Comparison of ENCODE assay signal across 18 cellular contexts in the genomic region with DNA sequence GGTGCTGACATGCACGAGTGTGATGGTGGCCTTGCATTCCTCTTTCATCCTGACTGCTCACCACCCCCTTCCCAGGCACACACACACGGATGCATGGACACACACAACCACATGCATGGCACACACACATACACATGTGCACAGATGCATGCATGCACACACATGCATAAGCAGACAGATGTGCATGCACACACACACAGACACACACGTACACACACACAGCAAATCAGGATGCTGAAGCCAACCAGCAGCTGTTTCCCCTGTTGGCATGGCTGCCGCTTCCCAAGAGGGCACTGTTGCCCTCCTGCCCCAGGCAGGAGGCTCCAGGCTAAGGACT. TPM values are rescaled to one million over a fixed set of nuclear protein-coding genes. Genes with fewer than 3 reads are reported as not detected.
DNase-seq lines count a peak whose midpoint lies in the region; ATAC-seq, FAIRE-seq and TF ChIP-seq lines count a peak whose summit lies in the region.
"Had no signal": no experiment of that assay in that cellular context is flagged by ENCODE, and none has a peak within 500 bp of the region (broad histone marks: within the 10 kb centered on the region; RNA-seq: fewer than 3 reads in every experiment).

No MANE protein-coding gene starts in this region.

- no peaks in the 10 kb centered on the region for H3K9me3 Mint-ChIP-seq in osteocyte (ENCODE audit: unreplicated experiment)
- H3K9me3 Mint-ChIP-seq: CD8-positive, alpha-beta T cell had no signal

- TF ChIP-seq POLR2A in HepG2 (IDR thresholded peaks at IDR 0.05; ENCODE audit: insufficient read depth in 1 of 2, low read depth in 2 of 2, low read length in 2 of 2): no peak
- no peak for TF ChIP-seq POLR2A in right lobe of liver (IDR thresholded peaks at IDR 0.05)
- no peak for TF ChIP-seq POLR2A in H1 (IDR thresholded peaks at IDR 0.05; ENCODE audit: control extremely low read depth in 1 of 2, low read depth in 2 of 2, low read length in 2 of 2)
- TF ChIP-seq POLR2A in sigmoid colon (IDR thresholded peaks at IDR 0.05): no peak

- POLR2A ChIA-PET in HepG2 (lab: Yijun Ruan, JAX): no interaction called here
- POLR2A ChIA-PET in H1 (lab: Charles Lee; ENCODE audit: partially characterized antibody): interaction anchor here (0.8 to 1.0 kb wide), 2 partner anchors 8 to 9 kb away, joined by 3 read pairs; no protein-coding TSS in a partner anchor

- peak overlapping the region; percentile 38 for H2BK120ac ChIP-seq in H1 (replicated peaks; ENCODE audit: low read depth, low read length)

- peaks cover 76% of the 10 kb centered on the region for H3K4me1 Mint-ChIP-seq in osteocyte (ENCODE audit: unreplicated experiment)

- H3K56ac ChIP-seq in H1 (replicated peaks; ENCODE audit: insufficient read length, low read depth, low read length): no peak overlapping the region

- H3K4me1 ChIP-seq in HepG2 (ENCODE audit: insufficient read depth, low read length): no peaks in the 10 kb centered on the region
- H3K4me1 ChIP-seq in right lobe of liver: no peaks in the 10 kb centered on the region
- peaks cover 0 to 14% (median 8%) of the 10 kb centered on the region in 4 experiments; a peak in 6 of 7 replicates for H3K4me1 ChIP-seq in H1 (replicated peaks in 1 of 4; ENCODE audit: control insufficient read depth in 3 of 4, insufficient read depth in 4 of 4, low read length in 3 of 4)
- peaks cover 0 to 93% (median 71%) of the 10 kb centered on the region in 4 donors for H3K4me1 ChIP-seq in sigmoid colon
- no peaks in the 10 kb centered on the region for H3K4me1 ChIP-seq in effector memory CD4-positive, alpha-beta T cell (ENCODE audit: control insufficient read depth, insufficient read depth, low read length, poor library complexity, severe bottlenecking)

- H2AFZ ChIP-seq in HepG2 (ENCODE audit: low read length) (no peak overlapping the region), H1 (ENCODE audit: low read length) (no peak overlapping the region)

- peak overlapping the region; percentile 50 for H3K27ac Mint-ChIP-seq in osteocyte (ENCODE audit: unreplicated experiment)
- H3K27ac Mint-ChIP-seq: CD8-positive, alpha-beta T cell had no signal

- in situ Hi-C loops in HepG2 (cut with HindIII; ENCODE audit: extremely low pct_ligation_motif_present, low pct_unique_long_range_greater_than_20kb): no loop called here

- H3K4me2 ChIP-seq in HepG2 (ENCODE audit: low read depth, low read length) (no peak overlapping the region), H1 (ENCODE audit: insufficient read depth in 1 of 2, low read depth in 2 of 2, low read length in 2 of 2) (no peak overlapping the region)

- H3K23me2 ChIP-seq in H1 (ENCODE audit: low read depth, low read length): no peaks in the 10 kb centered on the region

- CTCF ChIA-PET in HepG2 (lab: Yijun Ruan, JAX; ENCODE audit: low intra/inter-chr PET ratio, low total read pairs): no interaction called here
- CTCF ChIA-PET in H1 (lab: Charles Lee; ENCODE audit: partially characterized antibody): interaction anchor here (1.0 to 5.4 kb wide), 10 partner anchors 9 to 74 kb away, joined by 3 to 23 read pairs (median 4); no protein-coding TSS in a partner anchor

- H3K14ac ChIP-seq in H1 (ENCODE audit: insufficient read length): no peak overlapping the region

- H2BK5ac ChIP-seq in H1 (ENCODE audit: low read depth, low read length): peak overlapping the region; percentile 57

- no peaks in the 10 kb centered on the region for H3K9me3 ChIP-seq in HepG2 (ENCODE audit: low read length)
- no peaks in the 10 kb centered on the region for H3K9me3 ChIP-seq in right lobe of liver
- no peaks in the 10 kb centered on the region for H3K9me3 ChIP-seq in H1 (ENCODE audit: insufficient read depth in 2 of 2, low read depth in 1 of 2, low read length in 1 of 2)
- H3K9me3 ChIP-seq in sigmoid colon: no peaks in the 10 kb centered on the region
- no peaks in the 10 kb centered on the region for H3K9me3 ChIP-seq in effector memory CD4-positive, alpha-beta T cell (ENCODE audit: control insufficient read depth, low read length)

- H4K20me1 ChIP-seq in HepG2 (ENCODE audit: insufficient read depth, low read length) (no peaks in the 10 kb centered on the region; the same call in 1 of the 2 replicates), H1 (replicated peaks in 1 of 2; ENCODE audit: control insufficient read depth in 1 of 2, insufficient read depth in 2 of 2, low read length in 2 of 2) (peaks cover 0 to 2% of the 10 kb centered on the region in 2 experiments)

- H3K27ac ChIP-seq in HepG2 (ENCODE audit: extremely low read length, insufficient read depth, low read length): no peak overlapping the region
- H3K27ac ChIP-seq in right lobe of liver: no peak overlapping the region
- no peak overlapping the region for H3K27ac ChIP-seq in H1 (ENCODE audit: low read depth, low read length)
- no peak overlapping the region for H3K27ac ChIP-seq in sigmoid colon
- H3K27ac ChIP-seq in effector memory CD4-positive, alpha-beta T cell (ENCODE audit: insufficient read depth, low read length, poor library complexity, severe bottlenecking): no peak overlapping the region
- H3K27ac ChIP-seq: SK-N-MC had no signal

- H3K79me2 ChIP-seq in HepG2 (ENCODE audit: insufficient read depth, low read length): no peaks in the 10 kb centered on the region
- no peaks in the 10 kb centered on the region for H3K79me2 ChIP-seq in H1 (ENCODE audit: control insufficient read depth in 1 of 2, insufficient read depth in 2 of 2, low read length in 2 of 2)

- no peaks in the 10 kb centered on the region for H3K36me3 ChIP-seq in HepG2 (replicated peaks in 1 of 2; ENCODE audit: control insufficient read depth in 1 of 2, insufficient read depth in 2 of 2, low read length in 2 of 2)
- H3K36me3 ChIP-seq in right lobe of liver: no peaks in the 10 kb centered on the region
- no peaks in the 10 kb centered on the region for H3K36me3 ChIP-seq in H1 (ENCODE audit: control insufficient read depth in 2 of 4, insufficient read depth in 4 of 4, low read length in 3 of 4)
- H3K36me3 ChIP-seq in sigmoid colon: peaks cover 0 to 4% (median 0%) of the 10 kb centered on the region in 4 donors
- H3K36me3 ChIP-seq in effector memory CD4-positive, alpha-beta T cell (ENCODE audit: control insufficient read depth, insufficient read depth, low read length): no peaks in the 10 kb centered on the region

- H4K91ac ChIP-seq in H1 (replicated peaks; ENCODE audit: insufficient read length, low read length): peak overlapping the region; percentile 89

- 4% methylated on average over 3 of the region's 4 CpGs for WGBS in HepG2 (ENCODE audit: low lambda C conversion rate)
- 83% methylated on average over 2 of the region's 4 CpGs for WGBS in right lobe of liver (ENCODE audit: insufficient coverage, low coverage, low lambda C conversion rate, missing lambda C conversion rate)
- WGBS in H1 (ENCODE audit: extremely low coverage in 1 of 2, insufficient coverage in 1 of 2, insufficient read length in 1 of 2, insufficient replicate concordance in 2 of 2, low coverage in 1 of 2, low lambda C conversion rate in 2 of 2, missing lambda C conversion rate in 1 of 2), 2 experiments: 82% methylated on average over 4 of the region's 4 CpGs; no CpG with 5 or more reads in 1 of the 2 experiments
- WGBS in sigmoid colon, 2 donors: 85 to 87% methylated on average over 4 of the region's 4 CpGs

- H3K27me3 Mint-ChIP-seq in osteocyte (ENCODE audit: unreplicated experiment): no peaks in the 10 kb centered on the region

- intact Hi-C loops in HepG2 (cut with micrococcal nuclease; ENCODE audit: unreplicated experiment): no loop called here
- intact Hi-C loops in right lobe of liver (cut with DNase I): no loop called here
- intact Hi-C loops in sigmoid colon (cut with DNase I): no loop called here

- H3K18ac ChIP-seq in H1 (ENCODE audit: extremely low read depth, low read length): peak overlapping the region; percentile 42; the same call in 1 of the 2 replicates

- 0 out of 2 replicates have a peak overlapping the region, but pooled peaks have one; percentile 23 for H2BK20ac ChIP-seq in H1 (ENCODE audit: low read length)

- H3K4me3 Mint-ChIP-seq in osteocyte (ENCODE audit: unreplicated experiment): no peak overlapping the region
- H3K4me3 Mint-ChIP-seq: CD8-positive, alpha-beta T cell had no signal

- no peak overlapping the region for H3K4me3 ChIP-seq in HepG2 (replicated peaks in 1 of 3; ENCODE audit: insufficient read depth in 1 of 3, low read depth in 2 of 3, low read length in 3 of 3)
- no peak overlapping the region for H3K4me3 ChIP-seq in right lobe of liver
- no peak overlapping the region for H3K4me3 ChIP-seq in H1 (ENCODE audit: extremely low read depth in 1 of 4, insufficient read depth in 2 of 4, low read depth in 3 of 4, low read length in 4 of 4)
- H3K4me3 ChIP-seq in sigmoid colon: no peak overlapping the region
- no peak overlapping the region for H3K4me3 ChIP-seq in effector memory CD4-positive, alpha-beta T cell (ENCODE audit: insufficient read depth, low read depth, low read length, poor library complexity, severe bottlenecking)
- H3K4me3 ChIP-seq: GM12878, SK-N-MC had no signal

- peak overlapping the region; percentile 84; the same call in 1 of the 2 replicates for H2BK15ac ChIP-seq in H1 (ENCODE audit: low read length)

- H3K23ac ChIP-seq in H1 (ENCODE audit: insufficient read length): peak overlapping the region; percentile 77

- H3K36me3 Mint-ChIP-seq in osteocyte (ENCODE audit: unreplicated experiment): peaks cover 5% of the 10 kb centered on the region
- H3K36me3 Mint-ChIP-seq: CD8-positive, alpha-beta T cell had no signal

- BruUV-seq in HepG2 (replicated peaks; lab: Mats Ljungman, UMichigan): no TSS peak

- no peak overlapping the region for H4K5ac ChIP-seq in H1 (ENCODE audit: insufficient read length, low read depth, low read length)

- no peak for TF ChIP-seq RAD21 in HepG2 (CRISPR knock-in tag; IDR thresholded peaks at IDR 0.05)
- no peak for TF ChIP-seq RAD21 in H1 (IDR thresholded peaks at IDR 0.05 in 1 of 2, conservative IDR thresholded peaks at IDR 0.05 in 1 of 2; ENCODE audit: low read depth in 2 of 2, low read length in 2 of 2)

- H4K8ac ChIP-seq in H1 (ENCODE audit: extremely low read depth, insufficient read depth, low read length): peak overlapping the region; percentile 80; the same call in 1 of the 2 replicates

- no peak for TF ChIP-seq EP300 in HepG2 (IDR thresholded peaks at IDR 0.05; ENCODE audit: low read depth in 2 of 2, low read length in 2 of 2)
- no peak for TF ChIP-seq EP300 in HepG2 (CRISPR knock-in tag; IDR thresholded peaks at IDR 0.05; ENCODE audit: borderline replicate concordance)
- TF ChIP-seq EP300 in H1 (IDR thresholded peaks at IDR 0.05; ENCODE audit: borderline replicate concordance in 1 of 2, low read depth in 2 of 2, low read length in 2 of 2): no peak
- no peak for TF ChIP-seq EP300 in sigmoid colon (IDR thresholded peaks at IDR 0.05)

- ATAC-seq in HepG2: no peak
- ATAC-seq in right lobe of liver: no peak
- ATAC-seq in HG02642 (IDR thresholded peaks at IDR 0.05; ENCODE audit: poor library complexity, unreplicated experiment): no peak
- ATAC-seq: CD8-positive, alpha-beta T cell; GM12878; HCT116 had no signal

- H3K27me3 ChIP-seq in HepG2 (ENCODE audit: control insufficient read depth in 1 of 2, insufficient read depth in 2 of 2, low read length in 2 of 2): peaks cover 18 to 78% of the 10 kb centered on the region in 2 experiments
- no peaks in the 10 kb centered on the region for H3K27me3 ChIP-seq in right lobe of liver
- H3K27me3 ChIP-seq in H1 (replicated peaks in 1 of 4; ENCODE audit: control insufficient read depth in 3 of 4, extremely low read depth in 1 of 4, insufficient read depth in 3 of 4, low read length in 3 of 4): no peaks in the 10 kb centered on the region
- H3K27me3 ChIP-seq in sigmoid colon: no peaks in the 10 kb centered on the region
- no peaks in the 10 kb centered on the region for H3K27me3 ChIP-seq in effector memory CD4-positive, alpha-beta T cell (replicated peaks; ENCODE audit: control insufficient read depth, insufficient read depth, low read length, poor library complexity, severe bottlenecking)

- DNase-seq in HepG2 (ENCODE audit: low spot score) (no peak), right lobe of liver (no peak), H1 (ENCODE audit: low read depth in 1 of 2, low spot score in 2 of 2) (no peak), osteocyte (ENCODE audit: extremely low spot score, unreplicated experiment) (no peak), sigmoid colon (no peak)
- no peak for DNase-seq in effector memory CD4-positive, alpha-beta T cell
- DNase-seq: Calu3; CD8-positive, alpha-beta T cell; EL; NCI-H1417 treated with DMSO at 0.1 percent for 48 hours; NCI-H2029; SHP77 had no signal

- peaks cover 4% of the 10 kb centered on the region; the same call in 1 of the 2 replicates for H3K79me1 ChIP-seq in H1 (ENCODE audit: low read depth, low read length)

- peak overlapping the region; percentile 98 for H3K4ac ChIP-seq in H1 (replicated peaks; ENCODE audit: insufficient read length, low read depth, low read length)

- H2AK5ac ChIP-seq in H1 (ENCODE audit: low read depth, low read length): peak overlapping the region; percentile 91

- H2BK12ac ChIP-seq in H1 (ENCODE audit: low read depth, low read length): peak overlapping the region; percentile 84; the same call in 1 of the 2 replicates

- H3K9ac ChIP-seq in HepG2 (ENCODE audit: insufficient read depth, low read depth, low read length) (no peak overlapping the region), H1 (replicated peaks in 1 of 4; ENCODE audit: extremely low read depth in 1 of 4, low read depth in 3 of 4, low read length in 3 of 4) (no peak overlapping the region)

- FAIRE-seq in HepG2 (lab: Jason Lieb, UNC): no peak
- FAIRE-seq in H1 (lab: Jason Lieb, UNC): no peak
- FAIRE-seq: A204.1, GM12878, RCC 7860 had no signal

- TF ChIP-seq CTCF in HepG2 (CRISPR knock-in tag; IDR thresholded peaks at IDR 0.05) (no peak), right lobe of liver (IDR thresholded peaks at IDR 0.05) (no peak), H1 (IDR thresholded peaks at IDR 0.05; ENCODE audit: control extremely low read depth in 1 of 3, insufficient read depth in 1 of 3, low read depth in 1 of 3, low read length in 3 of 3) (no peak), osteocyte (IDR thresholded peaks at IDR 0.05) (no peak), sigmoid colon (IDR thresholded peaks at IDR 0.05) (no peak)

RNA-seq across cellular contexts. Expression of gene OSBPL5, which starts 15.3 kb away (rescaled TPM):
- total RNA-seq in HepG2 (2016; rRNA removed; fragmentation: Illumina TruSeq; extraction: Trizol): not detected in 2 replicates
- total RNA-seq in HepG2 (2016; cell fraction: cytosol; rRNA removed; fragmentation: Illumina TruSeq; extraction: Trizol; ENCODE audit: low read depth): 0.26 TPM in 1 of 2 replicates, not detected in the other
- total RNA-seq in HepG2 (2016; cell fraction: insoluble cytoplasmic fraction; rRNA removed; fragmentation: Illumina TruSeq; extraction: Trizol): not detected in 2 replicates
- not detected in 2 replicates for total RNA-seq in HepG2 (2016; cell fraction: membrane; rRNA removed; fragmentation: Illumina TruSeq; extraction: Trizol)
- not detected in 2 replicates for total RNA-seq in HepG2 (2016; cell fraction: nucleus; rRNA removed; fragmentation: Illumina TruSeq; extraction: Trizol)
- polyA plus RNA-seq in HepG2 (2011; rRNA removed): not detected in 2 replicates
- polyA plus RNA-seq in HepG2 (2011; cell fraction: cytosol; rRNA removed): not detected in 2 replicates
- 0.34 TPM in 1 of 2 replicates, not detected in the other for polyA plus RNA-seq in HepG2 (2011; cell fraction: nucleus; rRNA removed)
- not detected in 2 replicates for polyA plus RNA-seq in HepG2 (2012)
- polyA plus RNA-seq in HepG2 (2016; cell fraction: cytosol; fragmentation: Illumina TruSeq; extraction: Trizol; ENCODE audit: low read depth): not detected in 2 replicates
- not detected in 2 replicates for polyA plus RNA-seq in HepG2 (2016; cell fraction: insoluble cytoplasmic fraction; fragmentation: Illumina TruSeq; extraction: Trizol; ENCODE audit: low read depth)
- polyA plus RNA-seq in HepG2 (2016; cell fraction: membrane; fragmentation: Illumina TruSeq; extraction: Trizol; ENCODE audit: low read depth): not detected in 2 replicates
- not detected in 2 replicates for polyA plus RNA-seq in HepG2 (2016; cell fraction: nucleus; fragmentation: Illumina TruSeq; extraction: Trizol; ENCODE audit: insufficient read depth, low read depth)
- polyA minus RNA-seq in HepG2 (2011; rRNA and poly(A)+ RNA removed; ENCODE audit: low replicate concordance): 41.3 TPM in 1 of 2 replicates, not detected in the other
- polyA minus RNA-seq in HepG2 (2011; cell fraction: cytosol; rRNA and poly(A)+ RNA removed): 0.40 and 0.97 TPM in 2 replicates
- not detected in 2 replicates for polyA minus RNA-seq in HepG2 (2011; cell fraction: nucleus; rRNA and poly(A)+ RNA removed)
- total RNA-seq in right lobe of liver: 1 to 10 TPM; 2.2 to 6.3 (median 3.4) TPM
- total RNA-seq in H1 (2021; fragmentation: NEBNext Ultra II Directional; extraction: Animal tissue kit (Norgen Biotek cat#: 25700)): 7.9 and 9.9 TPM in 2 replicates
- polyA plus RNA-seq in H1 (2011; rRNA removed): 3.4 and 6.0 TPM in 2 replicates
- polyA plus RNA-seq in H1 (2011; cell fraction: cytosol; rRNA removed): 5.8 TPM
- 19.5 TPM for polyA plus RNA-seq in H1 (2011; cell fraction: nucleus; rRNA removed)
- polyA plus RNA-seq in H1 (2012, experiment 1 of 2): 3.8 to 7.3 TPM (median 6.6 TPM) in 4 replicates
- polyA plus RNA-seq in H1 (2012, experiment 2 of 2): 4.9 TPM
- 3.3 TPM for polyA plus RNA-seq in H1 (2013, experiment 1 of 2)
- 2.9 TPM for polyA plus RNA-seq in H1 (2013, experiment 2 of 2)
- 4.3 and 5.5 TPM in 2 replicates for polyA minus RNA-seq in H1 (2011; rRNA and poly(A)+ RNA removed)
- polyA minus RNA-seq in H1 (2011; cell fraction: cytosol; rRNA and poly(A)+ RNA removed): 9.7 TPM
- polyA minus RNA-seq in H1 (2011; cell fraction: nucleus; rRNA and poly(A)+ RNA removed): 13.0 TPM
- 47.7 and 47.9 TPM in 2 replicates for total RNA-seq in osteocyte
- 10 to 100 TPM; 28.1 to 69.2 (median 46.2) TPM for total RNA-seq in sigmoid colon
- polyA plus RNA-seq in sigmoid colon: 10 to 100 TPM; 16.6 to 29.8 (median 18.6) TPM
- total RNA-seq: GM12878 had no signal
- polyA plus RNA-seq: GM12878 had no signal
